Comparison of ENCODE assay signal across 9 cellular contexts in the genomic region with DNA sequence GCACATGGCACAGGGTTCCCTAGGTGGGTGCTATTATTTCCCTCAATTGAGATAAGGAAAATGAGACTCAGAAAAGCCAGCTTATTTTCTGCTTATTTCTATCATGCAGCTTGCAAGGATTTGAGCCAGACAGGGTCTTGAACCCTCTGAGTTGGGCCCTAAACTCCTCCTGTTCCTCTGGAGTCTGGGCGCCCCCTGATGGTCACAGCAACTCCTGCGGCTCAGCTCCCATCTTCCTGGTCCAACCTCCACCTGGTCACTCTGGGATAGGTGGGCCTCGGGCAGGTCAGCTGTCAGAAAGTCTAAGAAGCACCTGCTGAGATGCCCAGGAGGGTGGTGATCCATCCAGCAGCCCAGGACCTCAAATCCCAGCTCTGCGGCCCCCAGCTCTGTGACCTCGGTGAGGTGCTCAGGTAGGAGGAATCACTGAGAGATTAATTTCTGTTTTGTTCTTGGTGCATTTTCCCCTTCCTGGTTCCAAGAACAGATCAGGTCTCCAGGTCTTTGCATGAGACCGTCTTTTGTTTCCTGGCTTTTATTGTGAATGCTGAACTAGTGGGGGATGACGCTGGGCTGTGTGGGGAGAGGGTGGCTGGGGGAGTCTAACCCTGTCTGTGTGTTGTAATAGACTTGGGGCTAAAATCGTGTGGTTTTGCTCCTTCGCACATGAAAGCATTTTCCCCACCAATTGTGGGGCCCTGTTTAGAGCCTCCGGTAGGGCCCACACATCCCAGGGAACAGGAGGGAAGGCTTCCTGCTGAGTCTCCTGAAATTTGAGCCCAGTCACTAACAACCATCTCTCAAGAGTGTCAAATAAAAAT. TPM values are rescaled to one million over a fixed set of nuclear protein-coding genes. Genes with fewer than 3 reads are reported as not detected.
DNase-seq lines count a peak whose midpoint lies in the region; ATAC-seq, FAIRE-seq and TF ChIP-seq lines count a peak whose summit lies in the region.
"Had no signal": no experiment of that assay in that cellular context is flagged by ENCODE, and none has a peak within 500 bp of the region (broad histone marks: within the 10 kb centered on the region; RNA-seq: fewer than 3 reads in every experiment).

No MANE protein-coding gene starts in this region.

- in situ Hi-C loops in brain microvascular endothelial cell (cut with HindIII; ENCODE audit: low pct_ligation_motif_present, low sequenced_read_pairs): no loop called here

- no peak overlapping the region for H3K4me3 Mint-ChIP-seq in Caco-2 (ENCODE audit: unreplicated experiment)

- DNase-seq in Caco-2 (peak; percentile 72 to 73), HCEC 1CT (peak; percentile 13), NCI-H510A (lab: John Stamatoyannopoulos, UW) (peak; percentile 34), brain microvascular endothelial cell (peak; percentile 14), kidney (no peak), aorta (no peak), midbrain (lab: John Stamatoyannopoulos, UW) (no peak)

- peak; percentile 73 for TF ChIP-seq RAD21 in neural cell (conservative IDR thresholded peaks at IDR 0.05)

- no peaks in the 10 kb centered on the region for H3K36me3 Mint-ChIP-seq in Caco-2 (ENCODE audit: insufficient read depth, unreplicated experiment)

- CTCF ChIA-PET in Caco-2 (lab: Charles Lee): interaction anchor here (0.9 to 1.8 kb wide), 3 partner anchors 13 to 416 kb away, joined by 3 to 5 read pairs (median 3); no protein-coding TSS in a partner anchor

- H3K4me1 Mint-ChIP-seq in Caco-2 (ENCODE audit: low read depth, unreplicated experiment): no peaks in the 10 kb centered on the region

- H3K4me1 ChIP-seq in Caco-2 (no peaks in the 10 kb centered on the region), kidney (ENCODE audit: control insufficient read depth in 1 of 2, insufficient read depth in 1 of 2, low read depth in 1 of 2, low read length in 2 of 2) (no peaks in the 10 kb centered on the region), aorta (ENCODE audit: control insufficient read depth in 1 of 2, insufficient read depth in 2 of 2, low read length in 2 of 2) (peaks cover 0 to 4% of the 10 kb centered on the region in 2 donors)

- intact Hi-C loops in Caco-2 (cut with micrococcal nuclease; ENCODE audit: unreplicated experiment) (loop anchor here (1.0 kb wide), 2 partner anchors 82 to 404 kb away; no protein-coding TSS in a partner anchor), kidney (cut with DNase I) (no loop called here), aorta (cut with DNase I) (loop anchor here in 1 of 2 donors (5.0 kb wide), 1 partner anchor 220 kb away; the partner anchor contains the start of gene NPTX2)

- no peak for ATAC-seq in aorta (ENCODE audit: low FRiP score)

- no peak overlapping the region for H2AFZ ChIP-seq in neural cell (ENCODE audit: low read depth, low read length)

- no TSS peak for BruUV-seq in Caco-2 (replicated peaks; lab: Mats Ljungman, UMichigan)

- H3K36me3 ChIP-seq in Caco-2 (ENCODE audit: control insufficient read depth, insufficient read depth, low read length) (no peaks in the 10 kb centered on the region), brain microvascular endothelial cell (replicated peaks) (no peaks in the 10 kb centered on the region), neural cell (ENCODE audit: insufficient read depth, low read length) (no peaks in the 10 kb centered on the region), kidney (ENCODE audit: control insufficient read depth in 1 of 2, insufficient read depth in 2 of 2, low read length in 2 of 2) (no peaks in the 10 kb centered on the region), aorta (ENCODE audit: control insufficient read depth in 1 of 2, insufficient read depth in 2 of 2, low read length in 1 of 2) (no peaks in the 10 kb centered on the region)

- H3K79me2 ChIP-seq in neural cell (replicated peaks; ENCODE audit: insufficient read depth, low read length): no peaks in the 10 kb centered on the region

- H3K27ac Mint-ChIP-seq in Caco-2 (ENCODE audit: unreplicated experiment): no peak overlapping the region

- H3K9me2 ChIP-seq in neural cell (ENCODE audit: insufficient read depth, low read length): no peaks in the 10 kb centered on the region

- H3K27me3 ChIP-seq in Caco-2 (replicated peaks; ENCODE audit: control insufficient read depth, insufficient read depth, low read length) (no peaks in the 10 kb centered on the region), brain microvascular endothelial cell (replicated peaks) (no peaks in the 10 kb centered on the region), neural cell (ENCODE audit: insufficient read depth, low read depth, low read length) (no peaks in the 10 kb centered on the region), aorta (ENCODE audit: control insufficient read depth in 1 of 2, insufficient read depth in 2 of 2, low read length in 1 of 2) (no peaks in the 10 kb centered on the region)

- H3K27me3 Mint-ChIP-seq in Caco-2 (ENCODE audit: insufficient read depth, unreplicated experiment): no peaks in the 10 kb centered on the region

- no peak for FAIRE-seq in kidney (lab: Jason Lieb, UNC)

- no peaks in the 10 kb centered on the region for H4K20me1 ChIP-seq in neural cell (ENCODE audit: insufficient read depth)

- POLR2A ChIA-PET in Caco-2 (lab: Charles Lee): no interaction called here

- WGBS in aorta, 2 donors: 65% methylated on average over 10 of the region's 10 CpGs

- H3K4me2 ChIP-seq in neural cell (ENCODE audit: low read length): no peak overlapping the region

- TF ChIP-seq CTCF in Caco-2 (IDR thresholded peaks at IDR 0.05; ENCODE audit: insufficient read depth in 1 of 2, low read depth in 1 of 2, low read length in 1 of 2, severe bottlenecking in 1 of 2, unreplicated experiment in 1 of 2) (peak; percentile 74 to 83), brain microvascular endothelial cell (IDR thresholded peaks at IDR 0.05; ENCODE audit: low read depth, low read length, missing control alignments) (peak; percentile 80), neural cell (IDR thresholded peaks at IDR 0.05; ENCODE audit: poor library complexity, severe bottlenecking) (peak; percentile 67), kidney (IDR thresholded peaks at IDR 0.05; ENCODE audit: borderline replicate concordance, extremely low read depth, insufficient read depth) (no peak)

- H3K9me3 ChIP-seq in Caco-2 (no peaks in the 10 kb centered on the region), neural cell (ENCODE audit: low read length) (no peaks in the 10 kb centered on the region), kidney (ENCODE audit: control insufficient read depth in 1 of 2, low read length in 2 of 2) (no peaks in the 10 kb centered on the region), aorta (ENCODE audit: control insufficient read depth, low read length) (no peaks in the 10 kb centered on the region)

- H3K4me3 ChIP-seq in Caco-2 (ENCODE audit: low read depth, low read length) (no peak overlapping the region), brain microvascular endothelial cell (ENCODE audit: low read depth, low read length) (no peak overlapping the region), neural cell (ENCODE audit: low read length) (no peak overlapping the region), kidney (ENCODE audit: low read length in 2 of 2) (no peak overlapping the region), aorta (ENCODE audit: low read length in 2 of 2) (no peak overlapping the region)
- H3K4me3 ChIP-seq: lung had no signal

- no peaks in the 10 kb centered on the region for H3F3A ChIP-seq in neural cell (ENCODE audit: insufficient read depth, low read length, poor library complexity, severe bottlenecking)

- no peak overlapping the region for H3K9ac ChIP-seq in neural cell (ENCODE audit: low read length)
- H3K9ac ChIP-seq in kidney (ENCODE audit: low read length in 2 of 2): no peak overlapping the region

- no peak overlapping the region for H3K27ac ChIP-seq in brain microvascular endothelial cell
- no peak overlapping the region for H3K27ac ChIP-seq in neural cell (ENCODE audit: low read length)
- H3K27ac ChIP-seq in kidney (ENCODE audit: low read depth in 2 of 2, low read length in 2 of 2): no peak overlapping the region
- no peak overlapping the region for H3K27ac ChIP-seq in aorta (ENCODE audit: low read depth in 1 of 2, low read length in 2 of 2)

- TF ChIP-seq EP300 in neural cell (conservative IDR thresholded peaks at IDR 0.05; ENCODE audit: poor library complexity, severe bottlenecking): no peak

- H3K9me3 Mint-ChIP-seq in Caco-2 (ENCODE audit: unreplicated experiment): no peaks in the 10 kb centered on the region

TF ChIP-seq in neural cell, 6 proteins besides CTCF, POLR2A, EP300 and RAD21 (continues in another document):
- TF ChIP-seq REST (IDR thresholded peaks at IDR 0.05; ENCODE audit: borderline replicate concordance): no peak

RNA-seq across cellular contexts. Expression of gene TMEM130, which starts 32.8 kb away (rescaled TPM):
- total RNA-seq in Caco-2 (2022): not detected in 2 replicates
- polyA plus RNA-seq in neural cell: 9.0 and 12.3 TPM in 2 replicates
- polyA minus RNA-seq in neural cell: 6.8 and 11.2 TPM in 2 replicates
- 5.0 TPM for total RNA-seq in kidney
- 12.9 TPM for polyA plus RNA-seq in kidney (ENCODE audit: insufficient read depth, low read depth, low replicate concordance)
- 10 to 100 TPM; 15.3 to 20.8 TPM for total RNA-seq in aorta
- 10 to 100 TPM in 1 of 2 donors, 1 to 10 TPM in 1; 9.1 to 43.6 TPM for polyA plus RNA-seq in aorta

RNA-seq across cellular contexts. Expression of gene TRRAP, which starts 41.3 kb away (rescaled TPM):
- total RNA-seq in Caco-2 (2022) (51.6 and 55.4 TPM in 2 replicates), kidney (47.7 TPM), aorta (10 to 100 TPM; 36.7 to 41.9 TPM)
- polyA plus RNA-seq in neural cell (12.9 and 16.6 TPM in 2 replicates), kidney (ENCODE audit: insufficient read depth, low read depth, low replicate concordance) (7.0 TPM), aorta (1 to 10 TPM; 2.4 to 9.6 TPM)
- 37.7 and 51.1 TPM in 2 replicates for polyA minus RNA-seq in neural cell

Comparison
In these comparisons a context has a peak if more than half of its experiments do, and no peak if none do; other contexts are left out.
1. DNase-seq: peak in Caco-2 (2 of 2), HCEC 1CT (single experiment), NCI-H510A (single experiment) and brain microvascular endothelial cell (single experiment); none in kidney (single experiment), aorta (0 of 2) and midbrain (single experiment).